In the genomic region with DNA sequence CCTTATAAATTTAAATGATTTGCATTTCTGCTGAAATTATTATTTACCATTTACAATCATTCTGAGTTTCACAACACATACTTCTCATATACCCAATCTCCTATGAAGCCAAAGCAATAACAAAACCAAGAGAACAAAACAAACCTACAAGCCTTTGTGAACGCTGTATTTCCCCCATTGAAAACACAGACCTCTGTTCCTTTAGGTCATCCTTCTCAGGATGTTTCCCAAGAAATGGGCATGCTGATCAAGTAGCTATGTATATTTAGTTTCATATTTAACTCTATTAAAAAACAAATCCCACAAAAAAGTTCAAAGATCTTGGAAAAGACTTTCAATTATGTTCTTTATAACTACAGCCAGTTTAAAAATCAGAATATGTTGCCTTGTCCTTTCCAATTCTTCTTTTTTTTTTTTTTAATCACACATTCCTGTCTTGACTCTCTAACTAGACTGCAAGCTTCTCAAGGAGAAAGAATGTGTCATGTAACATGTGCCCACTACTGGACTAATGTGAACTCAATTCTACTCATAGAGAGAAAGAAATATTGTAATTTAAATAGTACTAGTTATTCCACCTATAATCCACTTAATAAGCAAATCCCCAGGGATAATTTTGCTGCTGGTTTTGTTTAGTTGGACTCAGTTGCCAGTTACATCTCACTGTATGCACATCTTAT, we compare ENCODE assay signal across 1 cellular context.
TF ChIP-seq lines count a peak whose summit lies in the region.

No MANE protein-coding gene starts in this region.

TF ChIP-seq in GM23338, 12 proteins besides CTCF, POLR2A, EP300 and RAD21:
- TF ChIP-seq ZNF462 (CRISPR knock-in tag; IDR thresholded peaks at IDR 0.05) (no peak), EZH2phosphoT487 (IDR thresholded peaks at IDR 0.05; ENCODE audit: unreplicated experiment) (no peak), CREB1 (CRISPR knock-in tag; IDR thresholded peaks at IDR 0.05; ENCODE audit: low read depth) (no peak), EZH2 (IDR thresholded peaks at IDR 0.05; ENCODE audit: low read depth, unreplicated experiment) (no peak), ZNF114 (CRISPR knock-in tag; IDR thresholded peaks at IDR 0.05) (no peak), NANOG (IDR thresholded peaks at IDR 0.05; ENCODE audit: borderline replicate concordance) (no peak), ETS1 (IDR thresholded peaks at IDR 0.05) (no peak), JUNB (IDR thresholded peaks at IDR 0.05; ENCODE audit: unreplicated experiment) (no peak), STAT1 (IDR thresholded peaks at IDR 0.05; ENCODE audit: unreplicated experiment) (no peak), ZNF331 (CRISPR knock-in tag; IDR thresholded peaks at IDR 0.05; ENCODE audit: low read depth) (no peak), POLR2AphosphoS5 (IDR thresholded peaks at IDR 0.05; ENCODE audit: low read depth) (no peak)
- TF ChIP-seq, protein P1, sequence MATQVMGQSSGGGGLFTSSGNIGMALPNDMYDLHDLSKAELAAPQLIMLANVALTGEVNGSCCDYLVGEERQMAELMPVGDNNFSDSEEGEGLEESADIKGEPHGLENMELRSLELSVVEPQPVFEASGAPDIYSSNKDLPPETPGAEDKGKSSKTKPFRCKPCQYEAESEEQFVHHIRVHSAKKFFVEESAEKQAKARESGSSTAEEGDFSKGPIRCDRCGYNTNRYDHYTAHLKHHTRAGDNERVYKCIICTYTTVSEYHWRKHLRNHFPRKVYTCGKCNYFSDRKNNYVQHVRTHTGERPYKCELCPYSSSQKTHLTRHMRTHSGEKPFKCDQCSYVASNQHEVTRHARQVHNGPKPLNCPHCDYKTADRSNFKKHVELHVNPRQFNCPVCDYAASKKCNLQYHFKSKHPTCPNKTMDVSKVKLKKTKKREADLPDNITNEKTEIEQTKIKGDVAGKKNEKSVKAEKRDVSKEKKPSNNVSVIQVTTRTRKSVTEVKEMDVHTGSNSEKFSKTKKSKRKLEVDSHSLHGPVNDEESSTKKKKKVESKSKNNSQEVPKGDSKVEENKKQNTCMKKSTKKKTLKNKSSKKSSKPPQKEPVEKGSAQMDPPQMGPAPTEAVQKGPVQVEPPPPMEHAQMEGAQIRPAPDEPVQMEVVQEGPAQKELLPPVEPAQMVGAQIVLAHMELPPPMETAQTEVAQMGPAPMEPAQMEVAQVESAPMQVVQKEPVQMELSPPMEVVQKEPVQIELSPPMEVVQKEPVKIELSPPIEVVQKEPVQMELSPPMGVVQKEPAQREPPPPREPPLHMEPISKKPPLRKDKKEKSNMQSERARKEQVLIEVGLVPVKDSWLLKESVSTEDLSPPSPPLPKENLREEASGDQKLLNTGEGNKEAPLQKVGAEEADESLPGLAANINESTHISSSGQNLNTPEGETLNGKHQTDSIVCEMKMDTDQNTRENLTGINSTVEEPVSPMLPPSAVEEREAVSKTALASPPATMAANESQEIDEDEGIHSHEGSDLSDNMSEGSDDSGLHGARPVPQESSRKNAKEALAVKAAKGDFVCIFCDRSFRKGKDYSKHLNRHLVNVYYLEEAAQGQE (IDR thresholded peaks at IDR 0.05; ENCODE audit: unreplicated experiment), result no peak
